In genomic region chr7:33614357-33615132, GRCh38 we compare ENCODE assay signal across 23 cellular contexts.
"Had no signal": no experiment of that assay in that cellular context is flagged by ENCODE, and none has a peak within 500 bp of the region (broad histone marks: within the 10 kb centered on the region; RNA-seq: fewer than 3 reads in every experiment).

No MANE protein-coding gene starts in this region.

- ATAC-seq: activated CD4-positive, alpha-beta T cell treated with anti-CD3 and anti-CD28 coated beads for 36 hours; activated CD8-positive, alpha-beta T cell treated with anti-CD3 and anti-CD28 coated beads, Interleukin-2, amount 10 ng/mL, durations not matched to agents 7 days and 5 days; activated naive CD4-positive, alpha-beta T cell treated with anti-CD3 and anti-CD28 coated beads, Interleukin-2, amount 50 U/mL, for 72 hours had no signal

- H3K36me3 ChIP-seq: Peyer's patch, SJCRH30 had no signal

- H3K4me3 ChIP-seq: Peyer's patch, SJCRH30 had no signal

- H3K9ac ChIP-seq: SK-N-SH had no signal

- H3K27ac ChIP-seq: Peyer's patch, RWPE1, SJCRH30, VCaP had no signal

- H3K27me3 ChIP-seq: Peyer's patch, SJCRH30 had no signal

- H3K4me1 ChIP-seq: Peyer's patch had no signal

- H3K4me2 ChIP-seq: SK-N-SH had no signal

- H3K9me3 ChIP-seq: Peyer's patch, SJCRH30, SK-N-SH had no signal

- DNase-seq: activated CD4-positive, alpha-beta T cell treated with anti-CD3 and anti-CD28 coated beads for 36 hours; activated CD4-positive, CD25-positive, alpha-beta regulatory T cell; activated CD8-positive, alpha-beta memory T cell treated with anti-CD3 and anti-CD28 coated beads, Interleukin-2, amount 50 U/mL, for 48 hours; activated CD8-positive, alpha-beta T cell treated with anti-CD3 and anti-CD28 coated beads, Interleukin-2, amount 10 ng/mL, durations not matched to agents 7 days and 5 days; activated effector memory CD4-positive, alpha-beta T cell treated with anti-CD3 and anti-CD28 coated beads, Interleukin-2, amount 50 U/mL, for 16 hours; activated naive CD4-positive, alpha-beta T cell treated with Interleukin-2 at 50 U/mL for 16 hours; activated T-cell treated with anti-CD3 and anti-CD28 coated beads, Interleukin-2, amount 50 U/mL, for 1 hour; amygdala; MM.1S; NCI-H1105; NCI-H1436 treated with DMSO at 0.1 percent for 48 hours; NCI-H187; NCI-H2081; NCI-H510A treated with DMSO at 0.1 percent for 48 hours; NCI-H69; Peyer's patch; Right ventricle myocardium superior; SJCRH30; SK-N-SH; T-helper 1 cell had no signal
